In the genomic region with DNA sequence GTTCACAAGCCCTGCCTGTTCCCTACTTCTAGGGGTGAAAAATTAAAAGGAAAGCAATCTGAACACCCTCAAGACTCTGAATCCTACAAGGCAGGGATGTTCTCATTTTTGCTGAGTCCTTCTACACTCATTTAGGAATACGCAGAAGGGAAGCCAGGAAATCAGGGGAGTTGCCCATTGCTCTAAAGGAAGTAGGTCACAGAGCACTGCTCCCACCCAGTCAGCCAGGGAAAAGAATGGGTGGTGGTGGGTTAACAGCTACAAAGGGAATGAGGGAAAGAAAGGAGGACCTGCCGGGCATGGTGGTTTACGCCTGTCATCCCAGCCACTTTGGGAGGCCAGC, we compare ENCODE assay signal across 11 cellular contexts. TPM values are rescaled to one million over a fixed set of nuclear protein-coding genes. Genes with fewer than 3 reads are reported as not detected.
DNase-seq lines count a peak whose midpoint lies in the region; ATAC-seq and TF ChIP-seq lines count a peak whose summit lies in the region.
"Had no signal": no experiment of that assay in that cellular context is flagged by ENCODE, and none has a peak within 500 bp of the region (broad histone marks: within the 10 kb centered on the region; RNA-seq: fewer than 3 reads in every experiment).

No MANE protein-coding gene starts in this region.

- TSS peak; percentile 29 for BruUV-seq in mammary epithelial cell (replicated peaks; lab: Mats Ljungman, UMichigan)

- H3K27me3 Mint-ChIP-seq in HFFc6 (ENCODE audit: insufficient read depth): peaks cover 6% of the 10 kb centered on the region

- peak overlapping the region; percentile 68 for H3K4me3 Mint-ChIP-seq in HFFc6

- DNase-seq in HFFc6 (no peak), mammary epithelial cell (no peak), kidney tubule cell (ENCODE audit: low spot score) (peak; percentile 31), COR-L47 (lab: John Stamatoyannopoulos, UW) (no peak)
- no peak for DNase-seq in activated effector memory CD4-positive, alpha-beta T cell treated with anti-CD3 and anti-CD28 coated beads, Interleukin-2, amount 50 U/mL, for 16 hours
- DNase-seq: activated CD8-positive, alpha-beta memory T cell treated with anti-CD3 and anti-CD28 coated beads, Interleukin-2, amount 10 ng/mL, durations not matched to agents 7 days and 5 days had no signal

- H3K9me3 Mint-ChIP-seq in HFFc6: no peaks in the 10 kb centered on the region

- ATAC-seq in GM18867 (IDR thresholded peaks at IDR 0.05; ENCODE audit: unreplicated experiment): no peak
- no peak for ATAC-seq in HG02981 (IDR thresholded peaks at IDR 0.05; ENCODE audit: unreplicated experiment)
- ATAC-seq: activated CD8-positive, alpha-beta memory T cell treated with anti-CD3 and anti-CD28 coated beads, Interleukin-2, amount 10 ng/mL, durations not matched to agents 7 days and 5 days had no signal

- H3K9me3 ChIP-seq in mammary epithelial cell (replicated peaks; ENCODE audit: insufficient read depth, low read length) (no peaks in the 10 kb centered on the region), stomach smooth muscle (ENCODE audit: control insufficient read depth in 2 of 2, low read length in 2 of 2) (no peaks in the 10 kb centered on the region)
- H3K9me3 ChIP-seq: pancreas had no signal

- no peaks in the 10 kb centered on the region for H3K27me3 ChIP-seq in mammary epithelial cell (ENCODE audit: insufficient read depth, low read length)
- no peaks in the 10 kb centered on the region for H3K27me3 ChIP-seq in stomach smooth muscle (ENCODE audit: control insufficient read depth in 1 of 2, insufficient read depth in 2 of 2, low read length in 2 of 2)
- H3K27me3 ChIP-seq: pancreas had no signal

- H3K27ac Mint-ChIP-seq in HFFc6: peak overlapping the region; percentile 87
- H3K27ac Mint-ChIP-seq: activated CD8-positive, alpha-beta memory T cell treated with anti-CD3 and anti-CD28 coated beads, Interleukin-2, amount 10 ng/mL, durations not matched to agents 7 days and 5 days had no signal

- in situ Hi-C loops in mammary epithelial cell (cut with MboI; ENCODE audit: low sequenced_read_pairs in 2 of 2): loop anchor here (5.0 to 10.0 kb wide), 6 partner anchors 71 to 314 kb away; partner anchors contain the start of genes CAPZA1 (in 2 of the 2), RHOC (in 2 of the 2) and ST7L (in 2 of the 2)

- CTCF ChIA-PET in mammary epithelial cell (lab: Charles Lee; ENCODE audit: low non-redundant PET): interaction anchor here (0.7 to 1.4 kb wide), 6 partner anchors 24 to 401 kb away, joined by 3 to 14 read pairs (median 6); partner anchors contain the start of gene PPM1J

- H3K27ac ChIP-seq in mammary epithelial cell (ENCODE audit: insufficient read depth, low read depth, low read length) (peak overlapping the region; percentile 91), stomach smooth muscle (ENCODE audit: low read length) (peak overlapping the region; percentile 82)
- H3K27ac ChIP-seq: KMS-11 had no signal

- peaks cover 31% of the 10 kb centered on the region for H3K79me2 ChIP-seq in mammary epithelial cell (ENCODE audit: insufficient read depth, low read length)

- 95% methylated on average over 3 of the region's 3 CpGs for WGBS in mammary epithelial cell (ENCODE audit: low coverage, missing lambda C conversion rate)

- no peak for TF ChIP-seq CTCF in HFFc6 (IDR thresholded peaks at IDR 0.05)
- TF ChIP-seq CTCF in mammary epithelial cell (conservative IDR thresholded peaks at IDR 0.05 in 1 of 2, IDR thresholded peaks at IDR 0.05 in 1 of 2; ENCODE audit: extremely low read depth in 1 of 2, insufficient read depth in 1 of 2, low read depth in 1 of 2, low read length in 2 of 2): no peak

- H3K4me2 ChIP-seq in mammary epithelial cell (ENCODE audit: insufficient read depth, low read depth, low read length): no peak overlapping the region
- H3K4me2 ChIP-seq: KMS-11 had no signal

- H4K20me1 ChIP-seq in mammary epithelial cell (ENCODE audit: insufficient read depth, low read length): no peaks in the 10 kb centered on the region

- H3K4me1 ChIP-seq in mammary epithelial cell (ENCODE audit: insufficient read depth, low read length): peaks cover 38% of the 10 kb centered on the region
- H3K4me1 ChIP-seq in stomach smooth muscle (ENCODE audit: control insufficient read depth, insufficient read depth, low read length): peaks cover 31% of the 10 kb centered on the region

- H3K36me3 Mint-ChIP-seq in HFFc6 (ENCODE audit: low read depth): peaks cover 20% of the 10 kb centered on the region
- H3K36me3 Mint-ChIP-seq: activated CD8-positive, alpha-beta memory T cell treated with anti-CD3 and anti-CD28 coated beads, Interleukin-2, amount 10 ng/mL, durations not matched to agents 7 days and 5 days had no signal

- H3K9ac ChIP-seq in mammary epithelial cell (ENCODE audit: insufficient read depth, low read length): no peak overlapping the region
- H3K9ac ChIP-seq in stomach smooth muscle (ENCODE audit: low read length in 2 of 2): no peak overlapping the region
- H3K9ac ChIP-seq: KMS-11 had no signal

- peaks cover 86% of the 10 kb centered on the region for H3K4me1 Mint-ChIP-seq in HFFc6 (ENCODE audit: low read depth)

- intact Hi-C loops in mammary epithelial cell (cut with micrococcal nuclease): no loop called here

- H3K4me3 ChIP-seq in mammary epithelial cell (replicated peaks in 1 of 3; ENCODE audit: insufficient read depth in 1 of 3, low read depth in 2 of 3, low read length in 3 of 3) (no peak overlapping the region), stomach smooth muscle (ENCODE audit: low read length in 2 of 2) (no peak overlapping the region)
- H3K4me3 ChIP-seq: pancreas had no signal

- dilution Hi-C loops in mammary epithelial cell (cut with HindIII; ENCODE audit: low sequenced_read_pairs): no loop called here

- H3K36me3 ChIP-seq in mammary epithelial cell (ENCODE audit: insufficient read depth, low read length): no peaks in the 10 kb centered on the region
- no peaks in the 10 kb centered on the region for H3K36me3 ChIP-seq in stomach smooth muscle (ENCODE audit: control insufficient read depth in 2 of 2, insufficient read depth in 2 of 2, low read length in 2 of 2)
- H3K36me3 ChIP-seq: pancreas had no signal

- no peak overlapping the region for H2AFZ ChIP-seq in mammary epithelial cell (ENCODE audit: low read depth, low read length)

RNA-seq across cellular contexts. Expression of gene CTTNBP2NL, which starts 2.4 kb away (rescaled TPM):
- 10 to 100 TPM; 71.9 to 80.8 (median 76.5) TPM for total RNA-seq in HFFc6 (2021; fragmentation: NEBNext Ultra II Directional; extraction: Animal tissue kit (Norgen Biotek cat#: 25700))
- total RNA-seq in mammary epithelial cell: 10 to 100 TPM; 19.3 to 45.5 TPM
- polyA plus RNA-seq in mammary epithelial cell: 9.0 TPM
- polyA minus RNA-seq in mammary epithelial cell: 10.5 TPM
